In genomic region chr15:101179341-101180153, GRCh38 we compare ENCODE assay signal across 12 cellular contexts.
A peak's percentile ranks its signal among the peaks of the same experiment; 100 is the strongest.
DNase-seq lines count a peak whose midpoint lies in the region; ATAC-seq and TF ChIP-seq lines count a peak whose summit lies in the region.
"Had no signal": no experiment of that assay in that cellular context is flagged by ENCODE, and none has a peak within 500 bp of the region (broad histone marks: within the 10 kb centered on the region; RNA-seq: fewer than 3 reads in every experiment).

No MANE protein-coding gene starts in this region.

- H3K4me1 ChIP-seq in BLaER1 (peaks cover 75% of the 10 kb centered on the region), PC-3 (ENCODE audit: insufficient read depth, low read length) (no peaks in the 10 kb centered on the region), osteoblast (ENCODE audit: insufficient read depth, low read length) (peaks cover 19% of the 10 kb centered on the region)

- H4K20me1 ChIP-seq in BLaER1: no peaks in the 10 kb centered on the region; the same call in 1 of the 2 replicates
- no peaks in the 10 kb centered on the region for H4K20me1 ChIP-seq in PC-3 (ENCODE audit: low read length)
- H4K20me1 ChIP-seq in osteoblast (ENCODE audit: insufficient read depth, low read length): peaks cover 4% of the 10 kb centered on the region

- H3K9ac ChIP-seq in BLaER1 (no peak overlapping the region), PC-3 (ENCODE audit: low read length) (no peak overlapping the region)

- no peaks in the 10 kb centered on the region for H3K9me2 ChIP-seq in PC-3 (replicated peaks; ENCODE audit: low read length)

- H3K36me3 ChIP-seq in BLaER1 (peaks cover 77% of the 10 kb centered on the region), PC-3 (ENCODE audit: low read depth, low read length) (peaks cover 18% of the 10 kb centered on the region), osteoblast (ENCODE audit: insufficient read depth, low read length) (peaks cover 59% of the 10 kb centered on the region)

- CTCF ChIA-PET in PC-3 (lab: Charles Lee): no interaction called here

- TF ChIP-seq CTCF in PC-3 (conservative IDR thresholded peaks at IDR 0.05; ENCODE audit: low read depth, low read length) (no peak), osteoblast (IDR thresholded peaks at IDR 0.05; ENCODE audit: extremely low read depth, low read depth, low read length) (no peak)

- BruUV-seq in PC-3 (replicated peaks; lab: Mats Ljungman, UMichigan): no TSS peak

- POLR2A ChIA-PET in PC-3 (lab: Charles Lee; ENCODE audit: unreplicated experiment): no interaction called here

- H3F3A ChIP-seq in PC-3 (ENCODE audit: low read length, unreplicated experiment): no peaks in the 10 kb centered on the region

- peaks cover 56% of the 10 kb centered on the region for H3K9me3 ChIP-seq in BLaER1
- H3K9me3 ChIP-seq in PC-3 (ENCODE audit: low read length): no peaks in the 10 kb centered on the region
- no peaks in the 10 kb centered on the region for H3K9me3 ChIP-seq in osteoblast (ENCODE audit: low read depth, low read length)
- H3K9me3 ChIP-seq: sigmoid colon had no signal

- H3K27ac ChIP-seq in BLaER1 (peak overlapping the region; percentile 15; the same call in 1 of the 2 replicates), PC-3 (ENCODE audit: low read length) (no peak overlapping the region), osteoblast (ENCODE audit: low read depth, low read length) (peak overlapping the region; percentile 99)

- intact Hi-C loops in PC-3 (cut with micrococcal nuclease): no loop called here

- H3K79me2 ChIP-seq in PC-3 (ENCODE audit: low read length): peaks cover 48% of the 10 kb centered on the region
- peaks cover 86% of the 10 kb centered on the region for H3K79me2 ChIP-seq in osteoblast (ENCODE audit: insufficient read depth, low read length)

- H2AFZ ChIP-seq in PC-3 (ENCODE audit: low read length) (no peak overlapping the region), osteoblast (ENCODE audit: low read length) (no peak overlapping the region)

- H3K4me3 ChIP-seq in BLaER1 (no peak overlapping the region), PC-3 (ENCODE audit: low read length) (no peak overlapping the region), osteoblast (ENCODE audit: insufficient read depth, low read length) (no peak overlapping the region)
- H3K4me3 ChIP-seq: lung, sigmoid colon had no signal

- ATAC-seq in PC-3 (peak; percentile 58), HG03135 (IDR thresholded peaks at IDR 0.05; ENCODE audit: unreplicated experiment) (no peak), GM21786 (IDR thresholded peaks at IDR 0.05; ENCODE audit: unreplicated experiment) (no peak)
- ATAC-seq: HCT116 had no signal

- H3K4me2 ChIP-seq in BLaER1 (no peak overlapping the region), PC-3 (ENCODE audit: low read length) (no peak overlapping the region), osteoblast (ENCODE audit: insufficient read depth, low read length) (peak overlapping the region; percentile 12)

- DNase-seq in PC-3: no peak
- peak; percentile 60 for DNase-seq in dedifferentiated amniotic fluid mesenchymal stem cell (ENCODE audit: extremely low spot score)
- DNase-seq in osteoblast (ENCODE audit: insufficient read length, low spot score, missing footprints): peak; percentile 88
- no peak for DNase-seq in NOMO-1 treated with DMSO at 0.1 percent for 48 hours (lab: John Stamatoyannopoulos, UW; ENCODE audit: unreplicated experiment)
- no peak for DNase-seq in NCI-H2029 (lab: John Stamatoyannopoulos, UW)
- DNase-seq: NCI-H1105, sigmoid colon had no signal

- H3K27me3 ChIP-seq in BLaER1 (no peaks in the 10 kb centered on the region), PC-3 (ENCODE audit: low read length) (no peaks in the 10 kb centered on the region), osteoblast (ENCODE audit: insufficient read depth, low read length) (no peaks in the 10 kb centered on the region)
- H3K27me3 ChIP-seq: sigmoid colon had no signal

Comparison
In these comparisons a context has a peak if more than half of its experiments do, and no peak if none do; other contexts are left out.
1. DNase-seq: peak in dedifferentiated amniotic fluid mesenchymal stem cell (single experiment) and osteoblast (single experiment); none in PC-3 (single experiment), NOMO-1 treated with DMSO at 0.1 percent for 48 hours (single experiment) and NCI-H2029 (single experiment).